In genomic region chr2:134136702-134137101, GRCh38 we compare ENCODE assay signal across 9 cellular contexts.
DNase-seq lines count a peak whose midpoint lies in the region; ATAC-seq and TF ChIP-seq lines count a peak whose summit lies in the region.
"Had no signal": no experiment of that assay in that cellular context is flagged by ENCODE, and none has a peak within 500 bp of the region (broad histone marks: within the 10 kb centered on the region; RNA-seq: fewer than 3 reads in every experiment).

No MANE protein-coding gene starts in this region.

- no peaks in the 10 kb centered on the region for H3K9me3 Mint-ChIP-seq in activated naive CD4-positive, alpha-beta T cell treated with anti-CD3 and anti-CD28 coated beads, Interleukin-2, amount 10 ng/mL, durations not matched to agents 7 days and 5 days
- no peaks in the 10 kb centered on the region for H3K9me3 Mint-ChIP-seq in activated naive CD4-positive, alpha-beta T cell treated with anti-CD3 and anti-CD28 coated beads for 36 hours
- no peaks in the 10 kb centered on the region for H3K9me3 Mint-ChIP-seq in activated naive CD8-positive, alpha-beta T cell treated with anti-CD3 and anti-CD28 coated beads, Interleukin-2, amount 50 U/mL, for 24 hours

- no peak for TF ChIP-seq POLR2A in right lobe of liver (IDR thresholded peaks at IDR 0.05)

- H3K27ac ChIP-seq in right lobe of liver (peak overlapping the region in 2 of 3 donors; percentile 23 to 30), thoracic aorta (peak overlapping the region; percentile 32 to 62)

- H3K9me3 ChIP-seq in right lobe of liver (no peaks in the 10 kb centered on the region), thoracic aorta (no peaks in the 10 kb centered on the region)

- TF ChIP-seq CTCF in right lobe of liver (IDR thresholded peaks at IDR 0.05) (no peak), thoracic aorta (IDR thresholded peaks at IDR 0.05) (no peak)

- CTCF ChIA-PET in activated naive CD4-positive, alpha-beta T cell treated with anti-CD3 and anti-CD28 coated beads, Interleukin-2, amount 10 ng/mL, durations not matched to agents 7 days and 5 days (lab: Charles Lee), result interaction anchor here (0.9 to 2.1 kb wide), 4 partner anchors 17 to 275 kb away, joined by 3 to 6 read pairs (median 4); no protein-coding TSS in a partner anchor
- CTCF ChIA-PET in activated naive CD4-positive, alpha-beta T cell treated with anti-CD3 and anti-CD28 coated beads for 36 hours (lab: Charles Lee), result interaction anchor here (0.7 to 1.1 kb wide), 4 partner anchors 18 to 255 kb away, joined by 3 to 4 read pairs (median 4); no protein-coding TSS in a partner anchor

- 0% methylated on average over 2 of the region's 2 CpGs for WGBS in right lobe of liver (ENCODE audit: insufficient coverage, low coverage, low lambda C conversion rate, missing lambda C conversion rate)

- H3K4me3 ChIP-seq in right lobe of liver (no peak overlapping the region), thoracic aorta (peak overlapping the region; percentile 59)

- peaks cover 27% of the 10 kb centered on the region for H3K36me3 Mint-ChIP-seq in activated naive CD4-positive, alpha-beta T cell treated with anti-CD3 and anti-CD28 coated beads, Interleukin-2, amount 10 ng/mL, durations not matched to agents 7 days and 5 days
- no peaks in the 10 kb centered on the region for H3K36me3 Mint-ChIP-seq in activated naive CD4-positive, alpha-beta T cell treated with anti-CD3 and anti-CD28 coated beads for 36 hours (ENCODE audit: low read depth)
- H3K36me3 Mint-ChIP-seq in activated naive CD8-positive, alpha-beta T cell treated with anti-CD3 and anti-CD28 coated beads, Interleukin-2, amount 50 U/mL, for 24 hours (ENCODE audit: low read depth), result peaks cover 16% of the 10 kb centered on the region

- peaks cover 0 to 70% (median 12%) of the 10 kb centered on the region in 4 donors for H3K4me1 ChIP-seq in right lobe of liver
- H3K4me1 ChIP-seq in thoracic aorta (ENCODE audit: control insufficient read depth in 1 of 2, low read depth in 2 of 2), result peaks cover 15 to 26% of the 10 kb centered on the region in 2 donors

- H3K27me3 ChIP-seq in right lobe of liver (no peaks in the 10 kb centered on the region), thoracic aorta (replicated peaks; ENCODE audit: insufficient read depth) (no peaks in the 10 kb centered on the region)

- no peak overlapping the region for H3K4me3 Mint-ChIP-seq in activated naive CD4-positive, alpha-beta T cell treated with anti-CD3 and anti-CD28 coated beads, Interleukin-2, amount 10 ng/mL, durations not matched to agents 7 days and 5 days
- no peak overlapping the region for H3K4me3 Mint-ChIP-seq in activated naive CD4-positive, alpha-beta T cell treated with anti-CD3 and anti-CD28 coated beads for 36 hours
- peak overlapping the region; percentile 26 for H3K4me3 Mint-ChIP-seq in activated naive CD8-positive, alpha-beta T cell treated with anti-CD3 and anti-CD28 coated beads, Interleukin-2, amount 50 U/mL, for 24 hours

- peak overlapping the region; percentile 84 for H3K27ac Mint-ChIP-seq in activated naive CD4-positive, alpha-beta T cell treated with anti-CD3 and anti-CD28 coated beads, Interleukin-2, amount 10 ng/mL, durations not matched to agents 7 days and 5 days
- H3K27ac Mint-ChIP-seq in activated naive CD4-positive, alpha-beta T cell treated with anti-CD3 and anti-CD28 coated beads for 36 hours, result no peak overlapping the region
- H3K27ac Mint-ChIP-seq in activated naive CD8-positive, alpha-beta T cell treated with anti-CD3 and anti-CD28 coated beads, Interleukin-2, amount 50 U/mL, for 24 hours, result peak overlapping the region; percentile 66

- intact Hi-C loops in activated naive CD4-positive, alpha-beta T cell treated with anti-CD3 and anti-CD28 coated beads for 36 hours (cut with micrococcal nuclease), result loop anchor here (1.0 to 2.0 kb wide), 2 partner anchors 9 to 34 kb away; no protein-coding TSS in a partner anchor
- intact Hi-C loops in right lobe of liver (cut with DNase I), result no loop called here

- H3K27me3 Mint-ChIP-seq in activated naive CD4-positive, alpha-beta T cell treated with anti-CD3 and anti-CD28 coated beads, Interleukin-2, amount 10 ng/mL, durations not matched to agents 7 days and 5 days, result no peaks in the 10 kb centered on the region
- no peaks in the 10 kb centered on the region for H3K27me3 Mint-ChIP-seq in activated naive CD4-positive, alpha-beta T cell treated with anti-CD3 and anti-CD28 coated beads for 36 hours (ENCODE audit: low read depth)
- no peaks in the 10 kb centered on the region for H3K27me3 Mint-ChIP-seq in activated naive CD8-positive, alpha-beta T cell treated with anti-CD3 and anti-CD28 coated beads, Interleukin-2, amount 50 U/mL, for 24 hours

- no peak for ATAC-seq in activated naive CD8-positive, alpha-beta T cell treated with anti-CD3 and anti-CD28 coated beads, Interleukin-2, amount 50 U/mL, for 24 hours
- no peak for ATAC-seq in right lobe of liver
- no peak for ATAC-seq in thoracic aorta (ENCODE audit: insufficient number of reproducible peaks, low FRiP score, low read depth)
- no peak for ATAC-seq in HG02973 (IDR thresholded peaks at IDR 0.05; ENCODE audit: unreplicated experiment)

- peaks cover 46% of the 10 kb centered on the region for H3K4me1 Mint-ChIP-seq in activated naive CD4-positive, alpha-beta T cell treated with anti-CD3 and anti-CD28 coated beads, Interleukin-2, amount 10 ng/mL, durations not matched to agents 7 days and 5 days
- peaks cover 42% of the 10 kb centered on the region for H3K4me1 Mint-ChIP-seq in activated naive CD4-positive, alpha-beta T cell treated with anti-CD3 and anti-CD28 coated beads for 36 hours (ENCODE audit: low read depth)
- peaks cover 81% of the 10 kb centered on the region for H3K4me1 Mint-ChIP-seq in activated naive CD8-positive, alpha-beta T cell treated with anti-CD3 and anti-CD28 coated beads, Interleukin-2, amount 50 U/mL, for 24 hours

- no peaks in the 10 kb centered on the region for H3K36me3 ChIP-seq in right lobe of liver
- H3K36me3 ChIP-seq in thoracic aorta, result no peaks in the 10 kb centered on the region

- no peak for DNase-seq in activated naive CD4-positive, alpha-beta T cell treated with anti-CD3 and anti-CD28 coated beads, Interleukin-2, amount 10 ng/mL, durations not matched to agents 7 days and 5 days
- DNase-seq in activated naive CD4-positive, alpha-beta T cell treated with anti-CD3 and anti-CD28 coated beads for 36 hours, result no peak
- no peak for DNase-seq in activated naive CD8-positive, alpha-beta T cell treated with anti-CD3 and anti-CD28 coated beads, Interleukin-2, amount 50 U/mL, for 24 hours
- DNase-seq in right lobe of liver (no peak), thoracic aorta (ENCODE audit: low spot score) (no peak), NCI-H1092 treated with DMSO at 0.1 percent for 48 hours (lab: John Stamatoyannopoulos, UW) (no peak), AML-193 (lab: John Stamatoyannopoulos, UW) (no peak)
- DNase-seq: central memory CD4-positive, alpha-beta T cell had no signal
